2 cellular contexts compared by ENCODE assay signal in genomic region chr20:19269737-19270325, GRCh38.
TF ChIP-seq lines count a peak whose summit lies in the region.

No MANE protein-coding gene starts in this region.

TF ChIP-seq in SK-N-SH, 30 proteins besides CTCF, POLR2A, EP300 and RAD21:
- TF ChIP-seq REST (IDR thresholded peaks at IDR 0.05; ENCODE audit: low read depth, low read length) (no peak), YY1 (IDR thresholded peaks at IDR 0.05; ENCODE audit: low read depth) (no peak), FOXM1 (IDR thresholded peaks at IDR 0.05; ENCODE audit: low read depth) (no peak), NFIC (IDR thresholded peaks at IDR 0.05; ENCODE audit: borderline replicate concordance) (no peak), RFX5 (IDR thresholded peaks at IDR 0.05; ENCODE audit: low read length) (no peak), ZBTB33 (IDR thresholded peaks at IDR 0.05; ENCODE audit: borderline replicate concordance, low read depth) (no peak), PBX3 (IDR thresholded peaks at IDR 0.05) (no peak), TAF1 (IDR thresholded peaks at IDR 0.05; ENCODE audit: borderline replicate concordance, low read depth, low read length) (no peak), USF2 (IDR thresholded peaks at IDR 0.05; ENCODE audit: borderline replicate concordance, low read depth, low read length) (no peak)

TF ChIP-seq in SK-N-SH treated with all-trans-retinoic acid at 6 μM for 48 hours, 23 proteins besides CTCF, POLR2A, EP300 and RAD21 (continued from another document):
- no peak for TF ChIP-seq CSRNP3 (CRISPR knock-in tag; IDR thresholded peaks at IDR 0.05)
- TF ChIP-seq TOX (CRISPR knock-in tag; IDR thresholded peaks at IDR 0.05; ENCODE audit: borderline replicate concordance), result no peak
- TF ChIP-seq BACH2 (CRISPR knock-in tag; IDR thresholded peaks at IDR 0.05; ENCODE audit: borderline replicate concordance), result no peak
TF ChIP-seq in SK-N-SH treated with all-trans-retinoic acid at 6 μM for 48 hours: peak in this region for 0.
